ENCODE assay signal across 8 cellular contexts in genomic region chrX:134186362-134187121, GRCh38. TPM values are rescaled to one million over a fixed set of nuclear protein-coding genes. Genes with fewer than 3 reads are reported as not detected.
DNase-seq lines count a peak whose midpoint lies in the region; TF ChIP-seq lines count a peak whose summit lies in the region.

No MANE protein-coding gene starts in this region.

- H3K9me3 ChIP-seq in right atrium auricular region (no peaks in the 10 kb centered on the region), ovary (no peaks in the 10 kb centered on the region)

- H3K4me3 ChIP-seq in right atrium auricular region = no peak overlapping the region
- no peak overlapping the region for H3K4me3 ChIP-seq in ovary

- H3K4me1 ChIP-seq in right atrium auricular region (no peaks in the 10 kb centered on the region), ovary (ENCODE audit: insufficient read depth) (no peaks in the 10 kb centered on the region)

- no peaks in the 10 kb centered on the region for H3K36me3 ChIP-seq in right atrium auricular region
- H3K36me3 ChIP-seq in ovary = no peaks in the 10 kb centered on the region

- TF ChIP-seq POLR2A in ovary (IDR thresholded peaks at IDR 0.05) = no peak

- 51 to 54% (median 53%) methylated on average over 8 of the region's 8 CpGs for WGBS in ovary, 3 donors

- TF ChIP-seq CTCF in right atrium auricular region (IDR thresholded peaks at IDR 0.05) (no peak), ovary (IDR thresholded peaks at IDR 0.05) (no peak)

- H3K27ac ChIP-seq in right atrium auricular region (no peak overlapping the region), ovary (no peak overlapping the region)

- intact Hi-C loops in ovary (cut with DNase I) = no loop called here

- no peak for TF ChIP-seq EP300 in ovary (IDR thresholded peaks at IDR 0.05)

- DNase-seq in SIG-M5 treated with dmso at 0.1 percent for 504 hours (lab: John Stamatoyannopoulos, UW; ENCODE audit: unreplicated experiment) (peak; percentile 55), SIG-M5 (lab: John Stamatoyannopoulos, UW) (no peak), HT1080 (ENCODE audit: low read depth) (peak; percentile 13), right atrium auricular region (ENCODE audit: low spot score) (no peak), anterior cingulate cortex (lab: John Stamatoyannopoulos, UW) (no peak), ovary (no peak)
- peak; percentile 52 for DNase-seq in activated CD8-positive, alpha-beta memory T cell treated with anti-CD3 and anti-CD28 coated beads, Interleukin-2, amount 50 U/mL, for 4 hours
- peak; percentile 59 for DNase-seq in stimulated activated CD4-positive, alpha-beta T cell treated with anti-CD3 and anti-CD28 coated beads, Interleukin-15, amount 100 ng/mL, for 24 hours

- peaks cover 0 to 2% of the 10 kb centered on the region in 2 donors for H3K27me3 ChIP-seq in right atrium auricular region
- no peaks in the 10 kb centered on the region for H3K27me3 ChIP-seq in ovary

RNA-seq across cellular contexts. Expression of gene CCDC160, which starts 50.4 kb away (rescaled TPM):
- total RNA-seq in HT1080 (2014; rRNA removed; shearing (Covaris generic)) = 0.06 TPM in 1 of 2 replicates, not detected in the other
- polyA plus RNA-seq in HT1080 (2015; cell fraction: cytosol; rRNA removed) = 0.21 TPM in 1 of 2 replicates, not detected in the other
- polyA plus RNA-seq in HT1080 (2015; cell fraction: nucleus; rRNA removed) = not detected in 2 replicates
- not detected for total RNA-seq in right atrium auricular region
- total RNA-seq in ovary = 1 to 10 TPM in 5 of 7 donors, under 1 TPM in 2; 0.33 to 1.8 (median 1.1) TPM
- polyA plus RNA-seq in ovary = under 1 TPM; 0.52 to 0.54 TPM

Comparison
In these comparisons a context has a peak if more than half of its experiments do, and no peak if none do; other contexts are left out.
1. DNase-seq: peak in SIG-M5 treated with dmso at 0.1 percent for 504 hours (single experiment), HT1080 (single experiment), activated CD8-positive, alpha-beta memory T cell treated with anti-CD3 and anti-CD28 coated beads, Interleukin-2, amount 50 U/mL, for 4 hours (single experiment) and stimulated activated CD4-positive, alpha-beta T cell treated with anti-CD3 and anti-CD28 coated beads, Interleukin-15, amount 100 ng/mL, for 24 hours (single experiment); none in SIG-M5 (single experiment), right atrium auricular region (single experiment), anterior cingulate cortex (0 of 58) and ovary (0 of 5).